In genomic region chr1:230469271-230469670, GRCh38 we compare ENCODE assay signal across 2 cellular contexts.
TF ChIP-seq lines count a peak whose summit lies in the region.

No MANE protein-coding gene starts in this region.

TF ChIP-seq in HEK293, 187 proteins besides CTCF, POLR2A, EP300 and RAD21:
- 0 out of 2 replicates have a peak, but pooled peaks have one; percentile 56 for TF ChIP-seq ZNF155 (tag by site-specific recombination; IDR thresholded peaks at IDR 0.05)
- no peak for TF ChIP-seq ZNF837 (tag by site-specific recombination; IDR thresholded peaks at IDR 0.05)
- peak; percentile 95 for TF ChIP-seq ZNF366 (tag by site-specific recombination; conservative IDR thresholded peaks at IDR 0.05)
- no peak for TF ChIP-seq ZNF391 (tag by site-specific recombination; IDR thresholded peaks at IDR 0.05; ENCODE audit: borderline replicate concordance, low read depth)
- TF ChIP-seq ZNF114 (tag by site-specific recombination; IDR thresholded peaks at IDR 0.05), result 0 out of 2 replicates have a peak, but pooled peaks have one; percentile 56
- no peak for TF ChIP-seq ZNF112 (tag by site-specific recombination; IDR thresholded peaks at IDR 0.05)
- no peak for TF ChIP-seq ZNF791 (tag by site-specific recombination; IDR thresholded peaks at IDR 0.05)
- TF ChIP-seq ZNF571 (tag by site-specific recombination; IDR thresholded peaks at IDR 0.05), result 0 out of 2 replicates have a peak, but pooled peaks have one; percentile 13
- TF ChIP-seq PRDM1 (tag by site-specific recombination; IDR thresholded peaks at IDR 0.05), result peak; percentile 99
- no peak for TF ChIP-seq ZNF16 (tag by site-specific recombination; IDR thresholded peaks at IDR 0.05; ENCODE audit: low read depth)

TF ChIP-seq in K562, 482 proteins besides CTCF, POLR2A, EP300 and RAD21:
- TF ChIP-seq MECOM (CRISPR knock-in tag; IDR thresholded peaks at IDR 0.05) (no peak), NR0B1 (IDR thresholded peaks at IDR 0.05; ENCODE audit: partially characterized antibody) (no peak), KLF10 (CRISPR knock-in tag; IDR thresholded peaks at IDR 0.05) (no peak), CREB3 (tag; conservative IDR thresholded peaks at IDR 0.05; ENCODE audit: low read depth) (no peak), ZNF146 (CRISPR knock-in tag; IDR thresholded peaks at IDR 0.05; ENCODE audit: unreplicated experiment) (no peak), HDGF (IDR thresholded peaks at IDR 0.05) (no peak), OTX1 (CRISPR knock-in tag; IDR thresholded peaks at IDR 0.05) (peak; percentile 68; the same call in 1 of the 2 replicates), BCL6 (CRISPR knock-in tag; IDR thresholded peaks at IDR 0.05) (no peak), SREBF1 (IDR thresholded peaks at IDR 0.05; ENCODE audit: borderline replicate concordance, low read depth, low read length) (no peak), JUNB (CRISPR knock-in tag; conservative IDR thresholded peaks at IDR 0.05) (no peak), DIDO1 (tag; IDR thresholded peaks at IDR 0.05; ENCODE audit: low read depth) (no peak), GABPA (tag; conservative IDR thresholded peaks at IDR 0.05; ENCODE audit: low read depth) (no peak), ATF4 (CRISPR knock-in tag; IDR thresholded peaks at IDR 0.05) (no peak), HBP1 (CRISPR knock-in tag; IDR thresholded peaks at IDR 0.05) (0 out of 2 replicates have a peak, but pooled peaks have one; percentile 19), MXI1 (IDR thresholded peaks at IDR 0.05; ENCODE audit: low read depth, low read length) (no peak), SETDB1 (IDR thresholded peaks at IDR 0.05; ENCODE audit: low read length) (no peak), ZNF277 (CRISPR knock-in tag; IDR thresholded peaks at IDR 0.05; ENCODE audit: borderline replicate concordance) (no peak), THRA (IDR thresholded peaks at IDR 0.05) (no peak), ZNF512 (tag; IDR thresholded peaks at IDR 0.05) (peak; percentile 91), MEF2D (tag; conservative IDR thresholded peaks at IDR 0.05; ENCODE audit: low read depth) (no peak), ZSCAN29 (IDR thresholded peaks at IDR 0.05) (no peak), THRB (CRISPR knock-in tag; conservative IDR thresholded peaks at IDR 0.05) (0 out of 2 replicates have a peak, but pooled peaks have one; percentile 53), ZNF77 (CRISPR knock-in tag; IDR thresholded peaks at IDR 0.05) (no peak)
